ENCODE assay signal across 20 cellular contexts in the genomic region with DNA sequence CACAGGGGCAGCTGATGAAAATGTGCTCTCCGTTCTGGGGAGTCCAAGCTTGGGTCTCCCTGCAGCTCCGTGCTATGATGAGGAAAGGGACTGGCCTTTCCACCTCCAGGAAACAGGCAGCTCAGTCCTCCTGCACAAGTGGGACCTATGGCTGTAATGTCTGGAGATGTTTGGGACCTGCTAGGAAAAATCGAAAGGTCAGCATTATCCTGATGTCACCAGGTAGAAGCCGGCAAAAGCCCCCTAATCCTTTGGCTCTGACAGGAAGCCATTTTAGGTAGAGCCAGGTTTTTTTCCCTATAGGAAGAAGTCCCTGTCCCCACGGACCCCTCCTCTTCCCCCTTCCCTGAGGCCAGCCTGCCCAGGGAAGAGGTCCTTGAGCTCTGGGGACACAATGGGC.
DNase-seq lines count a peak whose midpoint lies in the region; ATAC-seq, FAIRE-seq and TF ChIP-seq lines count a peak whose summit lies in the region.
"Had no signal": no experiment of that assay in that cellular context is flagged by ENCODE, and none has a peak within 500 bp of the region (broad histone marks: within the 10 kb centered on the region; RNA-seq: fewer than 3 reads in every experiment).

No MANE protein-coding gene starts in this region.

- no peak for TF ChIP-seq RAD21 in K562 (CRISPR knock-in tag; conservative IDR thresholded peaks at IDR 0.05 in 1 of 2, IDR thresholded peaks at IDR 0.05 in 1 of 2)

- H3K36me3 Mint-ChIP-seq in GM23338 (ENCODE audit: low read depth) (no peaks in the 10 kb centered on the region), neural crest cell (ENCODE audit: low read depth) (no peaks in the 10 kb centered on the region)
- H3K36me3 Mint-ChIP-seq: CD4-positive, CD25-positive, alpha-beta regulatory T cell; CD8-positive, alpha-beta T cell had no signal

- no peaks in the 10 kb centered on the region for H3K4me1 ChIP-seq in GM23338 (ENCODE audit: insufficient read depth)
- H3K4me1 ChIP-seq in K562 (replicated peaks in 1 of 2; ENCODE audit: control insufficient read depth in 2 of 2, insufficient read depth in 2 of 2, low read length in 2 of 2): peaks cover 4 to 23% of the 10 kb centered on the region in 2 experiments
- no peaks in the 10 kb centered on the region for H3K4me1 ChIP-seq in breast epithelium
- H3K4me1 ChIP-seq: Caco-2, HAP-1 had no signal

- H3K4me3 ChIP-seq in GM23338 (no peak overlapping the region), K562 (no peak overlapping the region), breast epithelium (no peak overlapping the region)
- H3K4me3 ChIP-seq: BLaER1, GM23248, HAP-1 had no signal

- H3K9me3 ChIP-seq in K562 (replicated peaks; ENCODE audit: control insufficient read depth, insufficient read depth, low read depth, low read length) (no peaks in the 10 kb centered on the region), breast epithelium (no peaks in the 10 kb centered on the region)
- H3K9me3 ChIP-seq: BLaER1, Caco-2, HAP-1 had no signal

- H3K36me3 ChIP-seq in GM23338 (ENCODE audit: insufficient read depth) (no peaks in the 10 kb centered on the region), K562 (ENCODE audit: control insufficient read depth, insufficient read depth, low read length) (no peaks in the 10 kb centered on the region), breast epithelium (no peaks in the 10 kb centered on the region)
- H3K36me3 ChIP-seq: BLaER1, HAP-1 had no signal

- CTCF ChIA-PET in K562 (lab: Yijun Ruan, JAX; ENCODE audit: low intra/inter-chr PET ratio): no interaction called here

- no peak overlapping the region for H3K27ac ChIP-seq in GM23338 (ENCODE audit: low read depth)
- H3K27ac ChIP-seq in K562 (ENCODE audit: extremely low read depth, low read depth, low read length): no peak overlapping the region
- H3K27ac ChIP-seq in breast epithelium: no peak overlapping the region
- H3K27ac ChIP-seq: BLaER1, C4-2B, GM23248 had no signal

- H4K20me1 ChIP-seq in GM23338 (replicated peaks; ENCODE audit: insufficient read depth) (no peaks in the 10 kb centered on the region), K562 (replicated peaks; ENCODE audit: control insufficient read depth, insufficient read depth, low read length) (no peaks in the 10 kb centered on the region)
- H4K20me1 ChIP-seq: BLaER1 had no signal

- H3K4me2 ChIP-seq in GM23338 (no peak overlapping the region), K562 (ENCODE audit: insufficient read depth, low read length) (no peak overlapping the region)
- H3K4me2 ChIP-seq: BLaER1 had no signal

- POLR2A ChIA-PET in K562 (lab: Yijun Ruan, JAX): interaction anchor here (0.7 kb wide), 1 partner anchor 14 kb away, joined by 3 read pairs; no protein-coding TSS in a partner anchor

- no peak for TF ChIP-seq CTCF in GM23338 (conservative IDR thresholded peaks at IDR 0.05; ENCODE audit: low read depth in 2 of 2)
- no peak for TF ChIP-seq CTCF in K562 (IDR thresholded peaks at IDR 0.05 in 2 of 3, conservative IDR thresholded peaks at IDR 0.05 in 1 of 3; ENCODE audit: insufficient read depth in 2 of 3, low read depth in 1 of 3, low read length in 3 of 3)
- TF ChIP-seq CTCF in neural crest cell (conservative IDR thresholded peaks at IDR 0.05): no peak
- TF ChIP-seq CTCF in breast epithelium (IDR thresholded peaks at IDR 0.05): no peak

- ATAC-seq in GM23338: no peak
- ATAC-seq in K562: no peak
- ATAC-seq in GM19455 (IDR thresholded peaks at IDR 0.05; ENCODE audit: unreplicated experiment): no peak
- ATAC-seq: CD8-positive, alpha-beta T cell had no signal

- H3K79me2 ChIP-seq in GM23338 (replicated peaks; ENCODE audit: insufficient read depth) (no peaks in the 10 kb centered on the region), K562 (ENCODE audit: control insufficient read depth, insufficient read depth, low read length) (no peaks in the 10 kb centered on the region)

- H3K4me3 Mint-ChIP-seq in GM23338 (no peak overlapping the region), neural crest cell (no peak overlapping the region)
- H3K4me3 Mint-ChIP-seq: B cell; CD8-positive, alpha-beta T cell; HFFc6 had no signal

- H3K9me3 Mint-ChIP-seq in GM23338 (no peaks in the 10 kb centered on the region), neural crest cell (peaks cover 5% of the 10 kb centered on the region)
- H3K9me3 Mint-ChIP-seq: CD8-positive, alpha-beta T cell; HFFc6 had no signal

- H3K27me3 ChIP-seq in GM23338 (ENCODE audit: insufficient read depth): no peaks in the 10 kb centered on the region
- H3K27me3 ChIP-seq in K562 (ENCODE audit: control insufficient read depth in 2 of 2, insufficient read depth in 2 of 2, low read length in 2 of 2): no peaks in the 10 kb centered on the region
- no peaks in the 10 kb centered on the region for H3K27me3 ChIP-seq in breast epithelium
- H3K27me3 ChIP-seq: BLaER1 had no signal

- H3K9me1 ChIP-seq in K562 (ENCODE audit: control insufficient read depth, insufficient read depth, low read length): no peaks in the 10 kb centered on the region

- no peak overlapping the region for H3K27ac Mint-ChIP-seq in GM23338
- H3K27ac Mint-ChIP-seq in neural crest cell (ENCODE audit: unreplicated experiment): peak overlapping the region; percentile 73
- H3K27ac Mint-ChIP-seq: B cell; CD4-positive, CD25-positive, alpha-beta regulatory T cell; CD8-positive, alpha-beta T cell; HFFc6 had no signal

- TF ChIP-seq POLR2A in K562 (conservative IDR thresholded peaks at IDR 0.05) (no peak), breast epithelium (IDR thresholded peaks at IDR 0.05) (no peak)

- H3K9me2 ChIP-seq in GM23338 (ENCODE audit: insufficient read depth): 0 out of 2 replicates have a peak, but pooled peaks cover 8% of the 10 kb centered on the region

- H2AFZ ChIP-seq in GM23338: peak overlapping the region; percentile 14; the same call in 1 of the 2 replicates
- H2AFZ ChIP-seq in K562 (ENCODE audit: low read depth, low read length): peak overlapping the region; percentile 73; the same call in 1 of the 2 replicates
- H2AFZ ChIP-seq: GM23248 had no signal

- intact Hi-C loops in K562 (cut with micrococcal nuclease): no loop called here
- intact Hi-C loops in breast epithelium (cut with DNase I; ENCODE audit: low total_unique reads): no loop called here

- no peak for TF ChIP-seq EP300 in K562 (IDR thresholded peaks at IDR 0.05; ENCODE audit: low read length)

- DNase-seq in GM23338 (ENCODE audit: low spot score) (no peak), K562 (ENCODE audit: extremely low read depth in 1 of 4, low spot score in 3 of 4) (no peak), neural crest cell (ENCODE audit: low read depth, low spot score) (no peak), NCI-H187 treated with DMSO at 0.1 percent for 48 hours (lab: John Stamatoyannopoulos, UW) (no peak), breast epithelium (ENCODE audit: low spot score in 2 of 2) (no peak)
- DNase-seq: Caco-2; CD4-positive, CD25-positive, alpha-beta regulatory T cell; CD8-positive, alpha-beta T cell; DMS153; DND-41; GM23248; HFFc6 had no signal

- peaks cover 2% of the 10 kb centered on the region; the same call in 1 of the 3 replicates for H3K4me1 Mint-ChIP-seq in GM23338
- H3K4me1 Mint-ChIP-seq in neural crest cell: peaks cover 13% of the 10 kb centered on the region
- H3K4me1 Mint-ChIP-seq: B cell; CD4-positive, CD25-positive, alpha-beta regulatory T cell had no signal

- peaks cover 4% of the 10 kb centered on the region for H3K27me3 Mint-ChIP-seq in GM23338 (ENCODE audit: insufficient read depth, low read depth, poor library complexity)
- H3K27me3 Mint-ChIP-seq in neural crest cell (ENCODE audit: low read depth): no peaks in the 10 kb centered on the region
- H3K27me3 Mint-ChIP-seq: B cell; CD4-positive, CD25-positive, alpha-beta regulatory T cell had no signal

- BruUV-seq in K562 (replicated peaks; lab: Mats Ljungman, UMichigan): no TSS peak

- FAIRE-seq in K562 (lab: Jason Lieb, UNC): no peak
- FAIRE-seq: G401.6, GM12892, H54 had no signal

- WGBS in K562 (ENCODE audit: insufficient coverage, low coverage, missing lambda C conversion rate): 41% methylated on average over 4 of the region's 5 CpGs

- no peaks in the 10 kb centered on the region for H3F3A ChIP-seq in GM23338 (replicated peaks; ENCODE audit: low read depth)

- in situ Hi-C loops in K562 (cut with MboI): no loop called here

- H3K9ac ChIP-seq in K562 (ENCODE audit: insufficient read depth in 1 of 2, low read depth in 2 of 2, low read length in 2 of 2): no peak overlapping the region; a peak in 1 of 4 replicates
- H3K9ac ChIP-seq: BLaER1, GM23248 had no signal

TF ChIP-seq in GM23338, 12 proteins besides CTCF, POLR2A, EP300 and RAD21 (continues in another document):
- TF ChIP-seq JUNB (IDR thresholded peaks at IDR 0.05; ENCODE audit: unreplicated experiment): no peak
- no peak for TF ChIP-seq POLR2AphosphoS5 (IDR thresholded peaks at IDR 0.05; ENCODE audit: low read depth)
- TF ChIP-seq EZH2phosphoT487 (IDR thresholded peaks at IDR 0.05; ENCODE audit: unreplicated experiment): no peak
- no peak for TF ChIP-seq NANOG (IDR thresholded peaks at IDR 0.05; ENCODE audit: borderline replicate concordance)
- TF ChIP-seq, protein P1, sequence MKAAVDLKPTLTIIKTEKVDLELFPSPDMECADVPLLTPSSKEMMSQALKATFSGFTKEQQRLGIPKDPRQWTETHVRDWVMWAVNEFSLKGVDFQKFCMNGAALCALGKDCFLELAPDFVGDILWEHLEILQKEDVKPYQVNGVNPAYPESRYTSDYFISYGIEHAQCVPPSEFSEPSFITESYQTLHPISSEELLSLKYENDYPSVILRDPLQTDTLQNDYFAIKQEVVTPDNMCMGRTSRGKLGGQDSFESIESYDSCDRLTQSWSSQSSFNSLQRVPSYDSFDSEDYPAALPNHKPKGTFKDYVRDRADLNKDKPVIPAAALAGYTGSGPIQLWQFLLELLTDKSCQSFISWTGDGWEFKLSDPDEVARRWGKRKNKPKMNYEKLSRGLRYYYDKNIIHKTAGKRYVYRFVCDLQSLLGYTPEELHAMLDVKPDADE (IDR thresholded peaks at IDR 0.05): no peak
- TF ChIP-seq ZNF331 (CRISPR knock-in tag; IDR thresholded peaks at IDR 0.05; ENCODE audit: low read depth): no peak

TF ChIP-seq in K562, 482 proteins besides CTCF, POLR2A, EP300 and RAD21 (continues in another document):
- TF ChIP-seq NFYB (IDR thresholded peaks at IDR 0.05; ENCODE audit: extremely low read depth, insufficient read length) (no peak), HDAC2 (IDR thresholded peaks at IDR 0.05) (no peak), C11orf30 (IDR thresholded peaks at IDR 0.05; ENCODE audit: low read depth) (peak; percentile 58)
- TF ChIP-seq, protein P2, sequence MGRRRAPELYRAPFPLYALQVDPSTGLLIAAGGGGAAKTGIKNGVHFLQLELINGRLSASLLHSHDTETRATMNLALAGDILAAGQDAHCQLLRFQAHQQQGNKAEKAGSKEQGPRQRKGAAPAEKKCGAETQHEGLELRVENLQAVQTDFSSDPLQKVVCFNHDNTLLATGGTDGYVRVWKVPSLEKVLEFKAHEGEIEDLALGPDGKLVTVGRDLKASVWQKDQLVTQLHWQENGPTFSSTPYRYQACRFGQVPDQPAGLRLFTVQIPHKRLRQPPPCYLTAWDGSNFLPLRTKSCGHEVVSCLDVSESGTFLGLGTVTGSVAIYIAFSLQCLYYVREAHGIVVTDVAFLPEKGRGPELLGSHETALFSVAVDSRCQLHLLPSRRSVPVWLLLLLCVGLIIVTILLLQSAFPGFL (CRISPR knock-in tag; IDR thresholded peaks at IDR 0.05): no peak
